Comparison of ENCODE assay signal across 17 cellular contexts in the genomic region with DNA sequence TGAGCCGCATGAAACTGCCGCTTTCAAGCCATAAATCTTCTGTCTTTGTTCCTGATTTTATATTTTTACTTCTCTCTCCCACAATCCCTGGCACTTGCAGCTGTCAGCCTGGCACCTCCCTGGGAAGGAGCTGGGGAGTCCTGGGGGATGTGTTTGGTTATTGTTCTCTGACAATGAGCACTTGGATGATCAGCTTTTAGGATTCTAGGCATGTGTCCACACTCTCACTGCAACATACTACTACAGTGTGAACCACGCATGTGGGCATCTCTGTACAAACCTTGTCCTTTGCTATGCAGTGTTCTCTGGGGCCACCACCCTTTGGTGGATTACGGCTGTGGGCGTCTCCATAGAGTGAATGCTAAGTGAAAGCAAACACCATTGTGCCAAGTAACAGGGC.
"Had no signal": no experiment of that assay in that cellular context is flagged by ENCODE, and none has a peak within 500 bp of the region (broad histone marks: within the 10 kb centered on the region; RNA-seq: fewer than 3 reads in every experiment).

No MANE protein-coding gene starts in this region.

- H3K4me3 ChIP-seq: cardiac muscle cell, lung, neural progenitor cell, right atrium auricular region, testis, upper lobe of left lung had no signal

- H3K27ac ChIP-seq: cardiac muscle cell, neural progenitor cell, right atrium auricular region, testis, upper lobe of left lung had no signal

- H3K4me1 ChIP-seq: neural progenitor cell, right atrium auricular region, testis, upper lobe of left lung had no signal

- ATAC-seq: activated CD4-positive, alpha-beta T cell treated with anti-CD3 and anti-CD28 coated beads for 36 hours; activated CD8-positive, alpha-beta memory T cell treated with anti-CD3 and anti-CD28 coated beads, Interleukin-2, amount 10 ng/mL, durations not matched to agents 7 days and 5 days; esophagus mucosa; left colon; stimulated activated naive CD8-positive, alpha-beta T cell treated with anti-CD3 and anti-CD28 coated beads, Interleukin-15, Interleukin-2, amounts not matched to agents 100 U/mL and 50 U/mL, for 24 hours had no signal

- H3K27me3 ChIP-seq: cardiac muscle cell, neural progenitor cell, right atrium auricular region, testis, upper lobe of left lung had no signal

- H3K36me3 ChIP-seq: cardiac muscle cell, neural progenitor cell, right atrium auricular region, upper lobe of left lung had no signal

- H3K9me3 ChIP-seq: right atrium auricular region, testis, upper lobe of left lung had no signal

- DNase-seq: activated CD4-positive, alpha-beta memory T cell treated with anti-CD3 and anti-CD28 coated beads for 36 hours; activated CD4-positive, alpha-beta T cell treated with anti-CD3 and anti-CD28 coated beads for 36 hours; activated CD8-positive, alpha-beta memory T cell treated with anti-CD3 and anti-CD28 coated beads, Interleukin-2, amount 10 ng/mL, durations not matched to agents 7 days and 5 days; activated naive CD4-positive, alpha-beta T cell treated with anti-CD3 and anti-CD28 coated beads for 36 hours; activated T-cell treated with anti-CD3 and anti-CD28 coated beads, Interleukin-2, amount 50 U/mL, for 1 hour; immature natural killer cell; left colon; naive B cell; stimulated activated naive CD8-positive, alpha-beta T cell treated with anti-CD3 and anti-CD28 coated beads, Interleukin-15, Interleukin-2, amounts not matched to agents 100 U/mL and 50 U/mL, for 24 hours; T-helper 2 cell; testis; upper lobe of left lung had no signal
